14 cellular contexts compared by ENCODE assay signal in the genomic region with DNA sequence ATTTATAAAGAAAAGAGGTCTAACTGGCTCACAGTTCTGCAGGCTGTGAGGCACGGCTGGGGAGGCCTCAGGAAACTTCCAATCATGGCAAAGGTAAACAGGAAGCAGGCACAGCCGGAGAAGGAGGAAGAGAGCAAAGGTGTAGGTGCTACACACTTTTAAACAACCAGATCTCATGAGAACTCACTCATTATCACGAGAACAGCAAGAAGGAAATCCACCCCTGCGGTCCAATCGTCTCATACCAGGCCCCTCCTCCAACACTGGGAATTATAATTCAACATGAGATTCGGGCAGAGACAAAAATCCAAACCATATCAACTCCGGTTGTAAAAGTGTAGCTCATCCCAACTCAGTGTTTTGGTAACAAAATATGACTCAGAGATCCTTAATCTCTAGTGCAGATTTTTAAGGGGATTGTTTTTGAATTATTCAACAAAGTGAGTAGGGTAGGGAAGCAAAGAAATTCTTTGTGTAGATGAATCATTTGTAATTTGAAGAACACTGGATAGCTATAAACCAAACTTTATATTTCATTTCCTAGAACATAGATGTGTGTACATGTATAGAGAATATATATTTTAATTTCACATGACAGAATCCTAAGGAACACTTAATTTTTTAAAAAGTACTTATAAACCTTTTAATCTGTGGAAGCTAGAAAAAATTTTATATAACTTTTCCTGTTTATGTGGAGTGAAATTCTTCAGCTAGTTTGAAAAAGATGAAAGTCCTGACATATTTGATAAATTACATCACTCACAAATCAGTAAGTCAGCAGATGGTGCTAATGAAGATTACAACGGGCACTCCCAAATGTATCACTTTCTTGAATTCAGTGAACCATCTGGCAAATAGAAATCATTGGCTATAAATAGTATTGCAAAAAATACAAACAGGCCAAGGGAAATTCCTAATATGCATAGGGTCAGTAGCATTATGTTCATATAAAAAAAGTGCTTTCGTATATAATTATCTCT.
DNase-seq lines count a peak whose midpoint lies in the region; ATAC-seq, FAIRE-seq and TF ChIP-seq lines count a peak whose summit lies in the region.
"Had no signal": no experiment of that assay in that cellular context is flagged by ENCODE, and none has a peak within 500 bp of the region (broad histone marks: within the 10 kb centered on the region; RNA-seq: fewer than 3 reads in every experiment).

No MANE protein-coding gene starts in this region.

- no peak overlapping the region for H3K4me2 ChIP-seq in K562 (ENCODE audit: insufficient read depth, low read length)

- no peaks in the 10 kb centered on the region for H3K27me3 ChIP-seq in K562 (ENCODE audit: control insufficient read depth in 2 of 2, insufficient read depth in 2 of 2, low read length in 2 of 2)

- no peak overlapping the region for H3K4me3 ChIP-seq in AG10803 (ENCODE audit: low read length)
- no peak overlapping the region for H3K4me3 ChIP-seq in K562

- no TSS peak for BruUV-seq in K562 (replicated peaks; lab: Mats Ljungman, UMichigan)

- FAIRE-seq in K562 (lab: Jason Lieb, UNC): no peak

- DNase-seq in AG10803 (ENCODE audit: low read depth) (peak; percentile 77), LHCN-M2 (ENCODE audit: low read depth) (peak; percentile 88), K562 (ENCODE audit: extremely low read depth in 1 of 4, low spot score in 3 of 4) (no peak), kidney glomerular epithelial cell (lab: John Stamatoyannopoulos, UW) (peak; percentile 27), superior temporal gyrus (ENCODE audit: extremely low spot score) (no peak)
- no peak for DNase-seq in activated CD8-positive, alpha-beta memory T cell treated with anti-CD3 and anti-CD28 coated beads, Interleukin-2, amount 50 U/mL, for 4 hours
- DNase-seq: activated CD8-positive, alpha-beta memory T cell treated with anti-CD3 and anti-CD28 coated beads, Interleukin-2, amount 10 ng/mL, durations not matched to agents 7 days and 5 days; CD4-positive, alpha-beta T cell; central memory CD4-positive, alpha-beta T cell; NCI-H1105; retina; SIG-M5 had no signal

- peaks cover 40% of the 10 kb centered on the region; the same call in 1 of the 3 replicates for H3K36me3 ChIP-seq in K562 (ENCODE audit: control insufficient read depth, insufficient read depth, low read length)

- no peak; the same call in 2 of the 3 replicates for ATAC-seq in K562
- no peak for ATAC-seq in GM21515 (IDR thresholded peaks at IDR 0.05; ENCODE audit: unreplicated experiment)
- no peak for ATAC-seq in HG02970 (IDR thresholded peaks at IDR 0.05; ENCODE audit: low FRiP score, unreplicated experiment)
- ATAC-seq: activated CD8-positive, alpha-beta memory T cell treated with anti-CD3 and anti-CD28 coated beads, Interleukin-2, amount 10 ng/mL, durations not matched to agents 7 days and 5 days had no signal

- H4K20me1 ChIP-seq in K562 (replicated peaks; ENCODE audit: control insufficient read depth, insufficient read depth, low read length): no peaks in the 10 kb centered on the region

- TF ChIP-seq POLR2A in K562 (conservative IDR thresholded peaks at IDR 0.05): no peak

- in situ Hi-C loops in K562 (cut with MboI): no loop called here

- H3K4me1 ChIP-seq in K562 (replicated peaks in 1 of 2; ENCODE audit: control insufficient read depth in 2 of 2, insufficient read depth in 2 of 2, low read length in 2 of 2): no peaks in the 10 kb centered on the region

- TF ChIP-seq EP300 in K562 (IDR thresholded peaks at IDR 0.05; ENCODE audit: low read length): no peak

- 68% methylated on average over 9 of the region's 9 CpGs for WGBS in K562 (ENCODE audit: insufficient coverage, low coverage, missing lambda C conversion rate)

- TF ChIP-seq CTCF in AG10803 (conservative IDR thresholded peaks at IDR 0.05; ENCODE audit: low read length) (no peak), K562 (IDR thresholded peaks at IDR 0.05 in 2 of 3, conservative IDR thresholded peaks at IDR 0.05 in 1 of 3; ENCODE audit: insufficient read depth in 2 of 3, low read depth in 1 of 3, low read length in 3 of 3) (no peak)

- H2AFZ ChIP-seq in K562 (ENCODE audit: low read depth, low read length): no peak overlapping the region

- CTCF ChIA-PET in K562 (lab: Yijun Ruan, JAX; ENCODE audit: low intra/inter-chr PET ratio): no interaction called here

- POLR2A ChIA-PET in K562 (lab: Yijun Ruan, JAX): no interaction called here

- H3K9me3 ChIP-seq in K562 (replicated peaks; ENCODE audit: control insufficient read depth, insufficient read depth, low read depth, low read length): no peaks in the 10 kb centered on the region

- TF ChIP-seq RAD21 in K562 (CRISPR knock-in tag; conservative IDR thresholded peaks at IDR 0.05 in 1 of 2, IDR thresholded peaks at IDR 0.05 in 1 of 2): no peak

- H3K9me1 ChIP-seq in K562 (ENCODE audit: control insufficient read depth, insufficient read depth, low read length): no peaks in the 10 kb centered on the region

- no peak overlapping the region for H3K27ac ChIP-seq in K562 (ENCODE audit: extremely low read depth, low read depth, low read length)

- intact Hi-C loops in K562 (cut with micrococcal nuclease): no loop called here

- no peak overlapping the region for H3K9ac ChIP-seq in K562 (ENCODE audit: insufficient read depth in 1 of 2, low read depth in 2 of 2, low read length in 2 of 2)

- H3K79me2 ChIP-seq in K562 (ENCODE audit: control insufficient read depth, insufficient read depth, low read length): no peaks in the 10 kb centered on the region

TF ChIP-seq in K562, 482 proteins besides CTCF, POLR2A, EP300 and RAD21:
- TF ChIP-seq ATF3 (IDR thresholded peaks at IDR 0.05): peak; percentile 55; the same call in 1 of the 2 replicates
- TF ChIP-seq ATF3 (CRISPR knock-in tag; conservative IDR thresholded peaks at IDR 0.05): no peak
- peak; percentile 49; the same call in 1 of the 2 replicates for TF ChIP-seq JUND (IDR thresholded peaks at IDR 0.05; ENCODE audit: borderline replicate concordance, low read depth, low read length)
- TF ChIP-seq JUND (tag; IDR thresholded peaks at IDR 0.05; ENCODE audit: borderline replicate concordance, low read depth, low read length): peak; percentile 28; the same call in 1 of the 3 replicates
- TF ChIP-seq ETV5 (CRISPR knock-in tag; IDR thresholded peaks at IDR 0.05; ENCODE audit: low read depth): no peak
- TF ChIP-seq ARID1B (IDR thresholded peaks at IDR 0.05): peak; percentile 50; the same call in 1 of the 2 replicates
- peak; percentile 33 for TF ChIP-seq MEIS2 (IDR thresholded peaks at IDR 0.05; ENCODE audit: partially characterized antibody)
- TF ChIP-seq SMARCC2 (IDR thresholded peaks at IDR 0.05; ENCODE audit: low read depth): 0 out of 2 replicates have a peak, but pooled peaks have one; percentile 39
- TF ChIP-seq SMARCA4 (IDR thresholded peaks at IDR 0.05): peak; percentile 45; the same call in 1 of the 2 replicates
- TF ChIP-seq SMARCE1 (IDR thresholded peaks at IDR 0.05): peak; percentile 34; the same call in 1 of the 2 replicates
- no peak for TF ChIP-seq CHD4 (IDR thresholded peaks at IDR 0.05; ENCODE audit: insufficient read depth, insufficient replicate concordance, low read depth, low read length, poor library complexity, severe bottlenecking)
- TF ChIP-seq FOSL1 (tag; conservative IDR thresholded peaks at IDR 0.05): peak; percentile 89
- no peak for TF ChIP-seq MTF1 (CRISPR knock-in tag; IDR thresholded peaks at IDR 0.05; ENCODE audit: borderline replicate concordance)

Comparison
In these comparisons a context has a peak if more than half of its experiments do, and no peak if none do; other contexts are left out.
1. DNase-seq: peak in AG10803 (single experiment), LHCN-M2 (single experiment) and kidney glomerular epithelial cell (single experiment); none in K562 (0 of 4), activated CD8-positive, alpha-beta memory T cell treated with anti-CD3 and anti-CD28 coated beads, Interleukin-2, amount 50 U/mL, for 4 hours (single experiment) and superior temporal gyrus (single experiment).